In the genomic region with DNA sequence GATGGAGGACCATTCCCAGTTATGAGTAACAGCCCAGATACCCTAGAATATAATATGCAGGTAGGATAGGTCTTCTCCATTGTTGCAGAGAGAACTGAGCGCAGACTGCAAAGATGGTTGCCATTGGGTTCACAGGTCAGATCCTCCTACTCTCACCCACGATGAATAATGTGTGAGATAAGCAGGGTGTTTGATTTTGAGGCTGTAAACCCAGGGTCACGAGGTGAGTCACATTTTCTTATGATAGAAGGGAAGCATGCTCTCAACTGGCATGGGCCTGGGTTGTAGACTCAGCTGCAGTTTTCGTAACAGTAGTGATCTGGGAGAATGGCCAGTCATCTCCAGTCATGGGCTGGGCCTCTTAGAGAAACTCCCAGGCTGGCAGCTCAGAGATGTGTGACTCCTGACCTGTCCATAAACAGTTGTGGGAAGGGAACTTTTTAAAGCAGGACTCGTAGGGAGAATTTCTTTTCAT, we compare ENCODE assay signal across 9 cellular contexts.
DNase-seq lines count a peak whose midpoint lies in the region; ATAC-seq, FAIRE-seq and TF ChIP-seq lines count a peak whose summit lies in the region.
"Had no signal": no experiment of that assay in that cellular context is flagged by ENCODE, and none has a peak within 500 bp of the region (broad histone marks: within the 10 kb centered on the region; RNA-seq: fewer than 3 reads in every experiment).

No MANE protein-coding gene starts in this region.

- intact Hi-C loops in psoas muscle (cut with DNase I): no loop called here

- H3K36me3 ChIP-seq in psoas muscle (ENCODE audit: insufficient read depth in 1 of 2, low read depth in 1 of 2): no peaks in the 10 kb centered on the region

- WGBS in psoas muscle, 3 donors: 60 to 75% (median 67%) methylated on average over 5 of the region's 5 CpGs

- no peak for FAIRE-seq in HTR-8/SVneo (lab: Jason Lieb, UNC)

- H3K27me3 ChIP-seq in psoas muscle (ENCODE audit: insufficient read depth in 3 of 3, low read length in 2 of 3): no peaks in the 10 kb centered on the region

- peaks cover 15% of the 10 kb centered on the region for H3K4me1 ChIP-seq in psoas muscle

- DNase-seq in CD1c-positive myeloid dendritic cell (ENCODE audit: extremely low spot score) (peak; percentile 90), NCI-H226 (peak; percentile 96), erythroblast (lab: John Stamatoyannopoulos, UW) (peak; percentile 66 to 78), psoas muscle (peak; percentile 55 to 77), HTR-8/SVneo (ENCODE audit: insufficient read length, low spot score) (no peak), NCI-H1417 treated with DMSO at 0.1 percent for 48 hours (lab: John Stamatoyannopoulos, UW) (no peak)
- DNase-seq: KBM-7 had no signal

- H3K4me3 ChIP-seq in psoas muscle: no peak overlapping the region

- H3K9me3 ChIP-seq in psoas muscle: no peaks in the 10 kb centered on the region

- H3K27ac ChIP-seq in psoas muscle: peak overlapping the region; percentile 39

- TF ChIP-seq POLR2A in erythroblast (IDR thresholded peaks at IDR 0.05; ENCODE audit: low read length): peak; percentile 21

- ATAC-seq in psoas muscle (peak; percentile 72 to 89 (median 80)), GM21367 (IDR thresholded peaks at IDR 0.05; ENCODE audit: unreplicated experiment) (no peak), HG03045 (IDR thresholded peaks at IDR 0.05; ENCODE audit: unreplicated experiment) (no peak)

- TF ChIP-seq CTCF in psoas muscle (IDR thresholded peaks at IDR 0.05): no peak

Comparison
In these comparisons a context has a peak if more than half of its experiments do, and no peak if none do; other contexts are left out.
1. DNase-seq: peak in CD1c-positive myeloid dendritic cell (single experiment), NCI-H226 (single experiment), erythroblast (2 of 2) and psoas muscle (2 of 2); none in HTR-8/SVneo (single experiment) and NCI-H1417 treated with DMSO at 0.1 percent for 48 hours (single experiment).
2. ATAC-seq: peak in psoas muscle (4 of 4); none in GM21367 (single experiment) and HG03045 (single experiment).